In the genomic region with DNA sequence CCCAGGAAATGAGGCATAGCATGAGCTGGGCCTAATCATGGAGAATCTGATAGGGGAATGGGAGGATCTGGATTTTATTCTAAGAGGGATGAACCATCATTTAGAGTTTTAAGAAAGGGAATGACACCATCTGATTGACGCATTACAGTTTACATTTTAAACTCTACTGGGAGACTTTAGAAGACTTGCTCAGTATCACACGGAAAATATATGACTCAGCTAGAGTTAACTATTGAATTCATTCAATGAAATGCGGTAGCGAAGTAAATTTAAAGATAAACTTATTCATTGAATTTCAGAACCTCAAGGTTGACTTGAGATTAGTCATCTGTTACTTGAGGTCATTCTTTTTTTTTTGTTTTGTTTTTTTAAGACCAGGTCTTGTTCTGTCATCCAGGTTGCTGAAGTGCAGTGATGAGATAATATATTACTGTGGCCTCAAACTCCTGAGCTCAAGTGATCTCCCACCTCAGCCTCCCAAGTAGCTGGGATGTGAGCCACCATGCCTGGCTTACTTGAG, we compare ENCODE assay signal across 20 cellular contexts. TPM values are rescaled to one million over a fixed set of nuclear protein-coding genes. Genes with fewer than 3 reads are reported as not detected.
A peak's percentile ranks its signal among the peaks of the same experiment; 100 is the strongest.
DNase-seq lines count a peak whose midpoint lies in the region; ATAC-seq, FAIRE-seq and TF ChIP-seq lines count a peak whose summit lies in the region.
"Had no signal": no experiment of that assay in that cellular context is flagged by ENCODE, and none has a peak within 500 bp of the region (broad histone marks: within the 10 kb centered on the region; RNA-seq: fewer than 3 reads in every experiment).

No MANE protein-coding gene starts in this region.

- no peaks in the 10 kb centered on the region for H3K9me3 ChIP-seq in astrocyte (ENCODE audit: insufficient read depth, low read depth, low read length)
- H3K9me3 ChIP-seq: A549, BLaER1, Caco-2 had no signal

- no peak overlapping the region for H3K27ac Mint-ChIP-seq in astrocyte (ENCODE audit: unreplicated experiment)
- no peak overlapping the region for H3K27ac Mint-ChIP-seq in activated CD8-positive, alpha-beta T cell treated with anti-CD3 and anti-CD28 coated beads for 36 hours
- H3K27ac Mint-ChIP-seq: CD8-positive, alpha-beta memory T cell had no signal

- no peaks in the 10 kb centered on the region for H4K20me1 ChIP-seq in astrocyte (ENCODE audit: insufficient read depth, low read length)
- H4K20me1 ChIP-seq: BLaER1 had no signal

- no peaks in the 10 kb centered on the region for H3K4me1 ChIP-seq in astrocyte (ENCODE audit: insufficient read depth, low read length)
- H3K4me1 ChIP-seq: A549, BLaER1, Caco-2 had no signal

- no peak overlapping the region for H3K4me2 ChIP-seq in astrocyte (ENCODE audit: low read length)
- H3K4me2 ChIP-seq: A549, BLaER1 had no signal

- H3K9me3 Mint-ChIP-seq in astrocyte (ENCODE audit: unreplicated experiment), result no peaks in the 10 kb centered on the region
- H3K9me3 Mint-ChIP-seq in activated CD8-positive, alpha-beta T cell treated with anti-CD3 and anti-CD28 coated beads for 36 hours, result peaks cover 3% of the 10 kb centered on the region

- no peaks in the 10 kb centered on the region for H3K27me3 Mint-ChIP-seq in astrocyte (ENCODE audit: low read depth, unreplicated experiment)
- H3K27me3 Mint-ChIP-seq in activated CD8-positive, alpha-beta T cell treated with anti-CD3 and anti-CD28 coated beads for 36 hours, result no peaks in the 10 kb centered on the region
- H3K27me3 Mint-ChIP-seq: CD8-positive, alpha-beta memory T cell had no signal

- FAIRE-seq in astrocyte (lab: Jason Lieb, UNC), result no peak
- FAIRE-seq: A549, GM12878, GM18507, HepG2, HTR-8/SVneo had no signal

- POLR2A ChIA-PET in GM10248 (lab: Yijun Ruan, JAX), result no interaction called here
- POLR2A ChIA-PET in activated CD8-positive, alpha-beta T cell treated with anti-CD3 and anti-CD28 coated beads for 36 hours (lab: Charles Lee), result no interaction called here

- H3K4me3 ChIP-seq in astrocyte (ENCODE audit: insufficient read depth, low read depth, low read length), result no peak overlapping the region
- H3K4me3 ChIP-seq: A549, BLaER1, GM12878, GM23248 had no signal

- DNase-seq in M059J (ENCODE audit: low read depth), result peak; percentile 59
- DNase-seq in astrocyte (ENCODE audit: low read depth), result peak; percentile 29
- peak; percentile 80 for DNase-seq in glomerular visceral epithelial cell (ENCODE audit: extremely low spot score)
- peak; percentile 39 for DNase-seq in renal cortical epithelial cell (ENCODE audit: low read depth)
- no peak for DNase-seq in GM10248 (ENCODE audit: extremely low spot score)
- no peak for DNase-seq in NCI-H1092 (lab: John Stamatoyannopoulos, UW)
- DNase-seq in activated CD8-positive, alpha-beta T cell treated with anti-CD3 and anti-CD28 coated beads for 36 hours, result no peak
- DNase-seq in SK-N-DZ (ENCODE audit: low spot score), result no peak
- DNase-seq: Caco-2; CD8-positive, alpha-beta memory T cell; GM23248; H7 had no signal

- H3K79me2 ChIP-seq in astrocyte (ENCODE audit: insufficient read depth, low read length), result no peaks in the 10 kb centered on the region

- H3K9ac ChIP-seq in astrocyte (ENCODE audit: low read length), result no peak overlapping the region
- H3K9ac ChIP-seq: BLaER1, GM23248 had no signal

- H3K27ac ChIP-seq in astrocyte (ENCODE audit: low read depth, low read length), result no peak overlapping the region
- H3K27ac ChIP-seq: A549, BLaER1, GM23248 had no signal

- no peak for TF ChIP-seq CTCF in astrocyte (IDR thresholded peaks at IDR 0.05; ENCODE audit: insufficient read depth, low read depth, low read length)
- TF ChIP-seq CTCF in GM10248 (IDR thresholded peaks at IDR 0.05; ENCODE audit: control extremely low read depth, extremely low read depth, low read depth, missing control alignments), result no peak
- TF ChIP-seq CTCF in activated CD8-positive, alpha-beta T cell treated with anti-CD3 and anti-CD28 coated beads for 36 hours (IDR thresholded peaks at IDR 0.05), result no peak

- H3K36me3 ChIP-seq in astrocyte (ENCODE audit: insufficient read depth, low read length), result no peaks in the 10 kb centered on the region
- H3K36me3 ChIP-seq: BLaER1 had no signal

- intact Hi-C loops in activated CD8-positive, alpha-beta T cell treated with anti-CD3 and anti-CD28 coated beads for 36 hours (cut with micrococcal nuclease), result no loop called here

- H2AFZ ChIP-seq in astrocyte (ENCODE audit: low read depth, low read length), result no peak overlapping the region
- H2AFZ ChIP-seq: GM23248 had no signal

- H3K27me3 ChIP-seq in astrocyte (ENCODE audit: insufficient read depth, low read length), result no peaks in the 10 kb centered on the region
- H3K27me3 ChIP-seq: BLaER1 had no signal

- ATAC-seq in activated CD8-positive, alpha-beta T cell treated with anti-CD3 and anti-CD28 coated beads for 36 hours, result no peak
- ATAC-seq: A549, GM12878, HepG2 had no signal

- CTCF ChIA-PET in GM10248 (lab: Yijun Ruan, JAX), result interaction anchor here (1.2 kb wide), 1 partner anchor 16 kb away, joined by 3 read pairs; no protein-coding TSS in a partner anchor
- CTCF ChIA-PET in activated CD8-positive, alpha-beta T cell treated with anti-CD3 and anti-CD28 coated beads for 36 hours (lab: Charles Lee), result no interaction called here

- H3K36me3 Mint-ChIP-seq in astrocyte (ENCODE audit: low read depth, unreplicated experiment), result no peaks in the 10 kb centered on the region
- H3K36me3 Mint-ChIP-seq in activated CD8-positive, alpha-beta T cell treated with anti-CD3 and anti-CD28 coated beads for 36 hours (ENCODE audit: low read depth), result no peaks in the 10 kb centered on the region
- H3K36me3 Mint-ChIP-seq: CD8-positive, alpha-beta memory T cell had no signal

- no peaks in the 10 kb centered on the region for H3K4me1 Mint-ChIP-seq in astrocyte (ENCODE audit: low read depth, unreplicated experiment)
- H3K4me1 Mint-ChIP-seq in activated CD8-positive, alpha-beta T cell treated with anti-CD3 and anti-CD28 coated beads for 36 hours (ENCODE audit: low read depth), result no peaks in the 10 kb centered on the region
- H3K4me1 Mint-ChIP-seq: CD8-positive, alpha-beta memory T cell had no signal

- H3K4me3 Mint-ChIP-seq in astrocyte (ENCODE audit: unreplicated experiment), result no peak overlapping the region
- no peak overlapping the region for H3K4me3 Mint-ChIP-seq in activated CD8-positive, alpha-beta T cell treated with anti-CD3 and anti-CD28 coated beads for 36 hours
- H3K4me3 Mint-ChIP-seq: CD8-positive, alpha-beta memory T cell had no signal

RNA-seq across cellular contexts. Expression of a gene that starts 25.0 kb away (rescaled TPM):
- not detected in 2 replicates for total RNA-seq in M059J (2014; rRNA removed; shearing (Covaris generic))
- not detected in 2 replicates for total RNA-seq in astrocyte
- not detected in 2 replicates for total RNA-seq in renal cortical epithelial cell
- not detected for total RNA-seq in activated CD8-positive, alpha-beta T cell treated with anti-CD3 and anti-CD28 coated beads for 36 hours
- 1.1 and 2.6 TPM in 2 replicates for polyA plus RNA-seq in SK-N-DZ (2014; cell fraction: cytosol; rRNA removed)
- polyA plus RNA-seq in SK-N-DZ (2014; cell fraction: nucleus; rRNA removed), result 0.92 and 1.0 TPM in 2 replicates
- total RNA-seq: Caco-2; CD8-positive, alpha-beta memory T cell; Daoy; GM12878; HepG2 had no signal
- polyA plus RNA-seq: AG04450; CD8-positive, alpha-beta memory T cell; GM12878; HepG2 had no signal

Comparison
In these comparisons a context has a peak if more than half of its experiments do, and no peak if none do; other contexts are left out.
1. DNase-seq: peak in M059J (single experiment), astrocyte (single experiment), glomerular visceral epithelial cell (single experiment) and renal cortical epithelial cell (single experiment); none in GM10248 (single experiment), NCI-H1092 (single experiment), activated CD8-positive, alpha-beta T cell treated with anti-CD3 and anti-CD28 coated beads for 36 hours (single experiment) and SK-N-DZ (single experiment).